8 cellular contexts compared by ENCODE assay signal in genomic region chr9:4117835-4118610, GRCh38.
DNase-seq lines count a peak whose midpoint lies in the region; ATAC-seq and TF ChIP-seq lines count a peak whose summit lies in the region.

No MANE protein-coding gene starts in this region.

- WGBS in heart left ventricle, 4 donors, result 83 to 97% (median 88%) methylated on average over 32 to 67 of the region's 67 CpGs

- no peak for TF ChIP-seq POLR2A in heart left ventricle (IDR thresholded peaks at IDR 0.05)

- no peak overlapping the region for H3K4me3 ChIP-seq in heart left ventricle

- intact Hi-C loops in heart left ventricle (cut with DNase I), result loop anchor here in 4 of 10 donors (5.0 to 10.0 kb wide), 3 partner anchors 383 to 653 kb away; no protein-coding TSS in a partner anchor

- CTCF ChIA-PET in activated CD8-positive, alpha-beta memory T cell treated with anti-CD3 and anti-CD28 coated beads, Interleukin-2, amount 10 ng/mL, durations not matched to agents 7 days and 5 days (lab: Charles Lee), result interaction anchor here (0.7 to 2.1 kb wide), 8 partner anchors 8 to 876 kb away, joined by 3 to 18 read pairs (median 4); no protein-coding TSS in a partner anchor

- no peaks in the 10 kb centered on the region for H3K4me1 Mint-ChIP-seq in activated CD8-positive, alpha-beta memory T cell treated with anti-CD3 and anti-CD28 coated beads, Interleukin-2, amount 10 ng/mL, durations not matched to agents 7 days and 5 days

- H3K36me3 ChIP-seq in heart left ventricle, result no peaks in the 10 kb centered on the region

- DNase-seq in COR-L47 (lab: John Stamatoyannopoulos, UW) (peak; percentile 14), HUDEP-2 (lab: John Stamatoyannopoulos, UW; ENCODE audit: unreplicated experiment in 76 of 76) (peak in 40 of 76 experiments; percentile 0 to 57 (median 18)), heart left ventricle (peak in 1 of 5 donors; percentile 36), NCI-H510A (lab: John Stamatoyannopoulos, UW) (no peak), ureter (ENCODE audit: low spot score) (no peak), SW 1271 (lab: John Stamatoyannopoulos, UW) (no peak)
- DNase-seq in activated CD8-positive, alpha-beta memory T cell treated with anti-CD3 and anti-CD28 coated beads, Interleukin-2, amount 10 ng/mL, durations not matched to agents 7 days and 5 days, result peak; percentile 65
- peak; percentile 24 for DNase-seq in stimulated activated CD8-positive, alpha-beta memory T cell treated with anti-CD3 and anti-CD28 coated beads, Interleukin-15, amount 100 ng/mL, for 24 hours (ENCODE audit: low read depth)

- H3K4me3 Mint-ChIP-seq in activated CD8-positive, alpha-beta memory T cell treated with anti-CD3 and anti-CD28 coated beads, Interleukin-2, amount 10 ng/mL, durations not matched to agents 7 days and 5 days, result no peak overlapping the region

- H3K27ac ChIP-seq in heart left ventricle, result peak overlapping the region in 3 of 12 donors; percentile 13 to 32 (median 25)

- H3K27ac Mint-ChIP-seq in activated CD8-positive, alpha-beta memory T cell treated with anti-CD3 and anti-CD28 coated beads, Interleukin-2, amount 10 ng/mL, durations not matched to agents 7 days and 5 days, result no peak overlapping the region

- peak in 10 of 12 donors; percentile 12 to 51 (median 40) for TF ChIP-seq CTCF in heart left ventricle (IDR thresholded peaks at IDR 0.05)

- no peaks in the 10 kb centered on the region for H3K36me3 Mint-ChIP-seq in activated CD8-positive, alpha-beta memory T cell treated with anti-CD3 and anti-CD28 coated beads, Interleukin-2, amount 10 ng/mL, durations not matched to agents 7 days and 5 days

- ATAC-seq in activated CD8-positive, alpha-beta memory T cell treated with anti-CD3 and anti-CD28 coated beads, Interleukin-2, amount 10 ng/mL, durations not matched to agents 7 days and 5 days, result peak; percentile 58
- ATAC-seq in heart left ventricle, result peak in 1 of 4 donors; percentile 41

- peaks cover 6% of the 10 kb centered on the region for H3K27me3 Mint-ChIP-seq in activated CD8-positive, alpha-beta memory T cell treated with anti-CD3 and anti-CD28 coated beads, Interleukin-2, amount 10 ng/mL, durations not matched to agents 7 days and 5 days

- peaks cover 0 to 51% (median 0%) of the 10 kb centered on the region in 12 donors for H3K4me1 ChIP-seq in heart left ventricle

- H3K9me3 ChIP-seq in heart left ventricle, result no peaks in the 10 kb centered on the region

- H3K27me3 ChIP-seq in heart left ventricle, result no peaks in the 10 kb centered on the region

- H3K9me3 Mint-ChIP-seq in activated CD8-positive, alpha-beta memory T cell treated with anti-CD3 and anti-CD28 coated beads, Interleukin-2, amount 10 ng/mL, durations not matched to agents 7 days and 5 days (ENCODE audit: low read depth), result no peaks in the 10 kb centered on the region

Comparison
In these comparisons a context has a peak if more than half of its experiments do, and no peak if none do; other contexts are left out.
1. DNase-seq: peak in COR-L47 (single experiment), HUDEP-2 (40 of 76), activated CD8-positive, alpha-beta memory T cell treated with anti-CD3 and anti-CD28 coated beads, Interleukin-2, amount 10 ng/mL, durations not matched to agents 7 days and 5 days (single experiment) and stimulated activated CD8-positive, alpha-beta memory T cell treated with anti-CD3 and anti-CD28 coated beads, Interleukin-15, amount 100 ng/mL, for 24 hours (single experiment); none in NCI-H510A (single experiment), ureter (single experiment) and SW 1271 (0 of 2).